ENCODE assay signal across 23 cellular contexts in the genomic region with DNA sequence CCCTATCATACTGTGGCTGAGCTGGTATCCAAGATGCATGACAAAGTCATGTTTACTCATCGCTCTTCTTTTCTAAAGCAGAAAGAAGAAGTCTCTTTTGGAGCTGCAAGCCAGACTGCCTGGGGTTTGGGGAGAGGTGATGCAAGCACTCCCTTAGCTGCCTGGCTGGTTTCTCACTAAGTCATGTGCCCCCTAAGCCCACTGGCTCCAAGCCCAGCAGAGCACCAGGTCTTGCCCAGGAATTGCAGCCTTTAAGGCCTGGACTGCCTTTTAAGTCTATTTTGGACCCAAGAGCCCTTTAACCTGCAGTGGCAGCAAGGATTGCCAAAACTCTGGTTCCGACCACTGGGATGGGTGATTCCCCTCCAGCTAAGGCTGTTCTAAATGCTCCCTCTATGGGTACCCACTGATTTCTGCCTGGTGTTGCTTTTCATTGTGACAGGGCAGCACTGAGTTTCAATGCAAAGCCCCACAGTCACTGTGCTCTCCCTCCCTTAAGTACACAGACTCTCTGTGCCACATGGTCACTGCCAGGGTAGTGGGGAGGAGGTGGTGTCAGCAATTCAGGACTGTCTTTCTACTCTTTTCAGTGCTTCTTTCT.
DNase-seq lines count a peak whose midpoint lies in the region; ATAC-seq, FAIRE-seq and TF ChIP-seq lines count a peak whose summit lies in the region.
"Had no signal": no experiment of that assay in that cellular context is flagged by ENCODE, and none has a peak within 500 bp of the region (broad histone marks: within the 10 kb centered on the region; RNA-seq: fewer than 3 reads in every experiment).

No MANE protein-coding gene starts in this region.

- H3K79me1 ChIP-seq in IMR-90 (ENCODE audit: low read depth in 1 of 2, low read length in 2 of 2), result no peaks in the 10 kb centered on the region

- H2AK9ac ChIP-seq in IMR-90 (replicated peaks; ENCODE audit: low read depth, low read length, poor library complexity), result no peak overlapping the region

- no peaks in the 10 kb centered on the region for H3K27me3 Mint-ChIP-seq in glutamatergic neuron (ENCODE audit: unreplicated experiment)
- H3K27me3 Mint-ChIP-seq: activated T-cell treated with anti-CD3 and anti-CD28 coated beads, Interleukin-2, amount 50 U/mL, for 24 hours; IgD-negative memory B cell; stimulated activated naive CD8-positive, alpha-beta T cell treated with anti-CD3 and anti-CD28 coated beads, Interleukin-15, Interleukin-2, amounts not matched to agents 100 ng/mL and 50 ng/mL, for 24 hours had no signal

- H4K91ac ChIP-seq in IMR-90 (ENCODE audit: insufficient read depth, low read depth, low read length), result no peak overlapping the region

- H3K4me2 ChIP-seq in IMR-90 (ENCODE audit: low read depth, low read length), result no peak overlapping the region

- no peak overlapping the region for H3K4me3 Mint-ChIP-seq in glutamatergic neuron (ENCODE audit: unreplicated experiment)
- H3K4me3 Mint-ChIP-seq: activated T-cell treated with anti-CD3 and anti-CD28 coated beads, Interleukin-2, amount 50 U/mL, for 24 hours; IgD-negative memory B cell; stimulated activated naive CD8-positive, alpha-beta T cell treated with anti-CD3 and anti-CD28 coated beads, Interleukin-15, Interleukin-2, amounts not matched to agents 100 ng/mL and 50 ng/mL, for 24 hours had no signal

- H4K5ac ChIP-seq in IMR-90 (ENCODE audit: low read depth, low read length), result no peak overlapping the region

- H2AFZ ChIP-seq in IMR-90 (replicated peaks; ENCODE audit: low read length, poor library complexity), result no peak overlapping the region

- H3K27ac ChIP-seq in IMR-90 (ENCODE audit: insufficient read depth, low read length), result no peak overlapping the region
- H3K27ac ChIP-seq in tibial artery, result peak overlapping the region; percentile 64 to 81
- no peak overlapping the region for H3K27ac ChIP-seq in kidney (ENCODE audit: low read depth in 2 of 2, low read length in 2 of 2)
- H3K27ac ChIP-seq: C4-2B, neutrophil, skin epidermis, uterus had no signal

- H3K27ac Mint-ChIP-seq in glutamatergic neuron (ENCODE audit: unreplicated experiment), result no peak overlapping the region
- H3K27ac Mint-ChIP-seq: activated naive CD4-positive, alpha-beta T cell treated with anti-CD3 and anti-CD28 coated beads, Interleukin-2, amount 50 U/mL, for 72 hours; activated T-cell treated with anti-CD3 and anti-CD28 coated beads, Interleukin-2, amount 50 U/mL, for 24 hours; IgD-negative memory B cell; stimulated activated naive CD8-positive, alpha-beta T cell treated with anti-CD3 and anti-CD28 coated beads, Interleukin-15, Interleukin-2, amounts not matched to agents 100 ng/mL and 50 ng/mL, for 24 hours had no signal

- 33% methylated on average over 1 of the region's 2 CpGs; no CpG with 5 or more reads in 1 of the 2 experiments for WGBS in IMR-90 (ENCODE audit: extremely low coverage in 2 of 2, insufficient read length in 1 of 2), 2 experiments

- POLR2A ChIA-PET in IMR-90 (lab: Charles Lee; ENCODE audit: unreplicated experiment), result no interaction called here

- H2BK120ac ChIP-seq in IMR-90 (ENCODE audit: low read depth, low read length), result no peak overlapping the region

- no peak overlapping the region for H2BK20ac ChIP-seq in IMR-90 (ENCODE audit: low read depth, low read length)

- intact Hi-C loops in IMR-90 (cut with micrococcal nuclease), result no loop called here
- intact Hi-C loops in tibial artery (cut with DNase I; ENCODE audit: low total_unique reads), result no loop called here
- intact Hi-C loops in kidney (cut with DNase I), result no loop called here

- CTCF ChIA-PET in IMR-90 (lab: Yijun Ruan, JAX), result no interaction called here

- H3K18ac ChIP-seq in IMR-90 (ENCODE audit: low read depth, low read length), result no peak overlapping the region

- H3K9me1 ChIP-seq in IMR-90 (ENCODE audit: insufficient read depth, low read length), result no peaks in the 10 kb centered on the region

- no peak overlapping the region for H3K14ac ChIP-seq in IMR-90 (replicated peaks; ENCODE audit: low read depth, low read length)

- H3K9me3 Mint-ChIP-seq in glutamatergic neuron (ENCODE audit: unreplicated experiment), result peaks cover under 1% of the 10 kb centered on the region

- no peak overlapping the region for H3K56ac ChIP-seq in IMR-90 (ENCODE audit: extremely low read depth, insufficient read depth, low read length)

- H3K36me3 Mint-ChIP-seq in glutamatergic neuron (ENCODE audit: unreplicated experiment), result no peaks in the 10 kb centered on the region
- H3K36me3 Mint-ChIP-seq: activated naive CD4-positive, alpha-beta T cell treated with anti-CD3 and anti-CD28 coated beads, Interleukin-2, amount 50 U/mL, for 72 hours; IgD-negative memory B cell had no signal

- H4K8ac ChIP-seq in IMR-90 (ENCODE audit: low read depth in 2 of 2, low read length in 2 of 2), result no peak overlapping the region

- in situ Hi-C loops in IMR-90 (cut with MboI; ENCODE audit: low sequenced_read_pairs), result no loop called here
- in situ Hi-C loops in astrocyte of the cerebellum (cut with HindIII; ENCODE audit: low sequenced_read_pairs), result no loop called here

- no peak for TF ChIP-seq CTCF in IMR-90 (conservative IDR thresholded peaks at IDR 0.05; ENCODE audit: low read depth, low read length)
- no peak for TF ChIP-seq CTCF in astrocyte of the cerebellum (IDR thresholded peaks at IDR 0.05; ENCODE audit: low read depth, low read length, missing control alignments)
- no peak for TF ChIP-seq CTCF in fibroblast of villous mesenchyme (IDR thresholded peaks at IDR 0.05; ENCODE audit: insufficient read depth, low read depth, low read length)
- TF ChIP-seq CTCF in tibial artery (IDR thresholded peaks at IDR 0.05), result no peak
- TF ChIP-seq CTCF in glutamatergic neuron (IDR thresholded peaks at IDR 0.05; ENCODE audit: partially characterized antibody, unreplicated experiment), result no peak
- TF ChIP-seq CTCF in kidney (IDR thresholded peaks at IDR 0.05; ENCODE audit: borderline replicate concordance, extremely low read depth, insufficient read depth), result no peak

- BruUV-seq in IMR-90 (replicated peaks; lab: Mats Ljungman, UMichigan), result no TSS peak

- H2AK5ac ChIP-seq in IMR-90 (ENCODE audit: low read depth, low read length), result no peak overlapping the region

- peaks cover 3% of the 10 kb centered on the region for H3K9me3 ChIP-seq in IMR-90 (ENCODE audit: control insufficient read depth, insufficient read depth, low read length)
- H3K9me3 ChIP-seq in tibial artery, result peaks cover 0 to 6% (median 0%) of the 10 kb centered on the region in 3 donors
- peaks cover 0 to 11% of the 10 kb centered on the region in 2 donors for H3K9me3 ChIP-seq in kidney (ENCODE audit: control insufficient read depth in 1 of 2, low read length in 2 of 2)
- H3K9me3 ChIP-seq: neutrophil, uterus had no signal

- no peak for ATAC-seq in IMR-90 (ENCODE audit: low read depth)
- ATAC-seq: activated naive CD4-positive, alpha-beta T cell treated with anti-CD3 and anti-CD28 coated beads, Interleukin-2, amount 50 U/mL, for 72 hours; HCT116 had no signal

- H3K4me1 ChIP-seq in IMR-90 (ENCODE audit: control insufficient read depth, insufficient read depth, low read length) (no peaks in the 10 kb centered on the region), tibial artery (peaks cover 0 to 47% (median 22%) of the 10 kb centered on the region in 4 donors), kidney (ENCODE audit: control insufficient read depth in 1 of 2, insufficient read depth in 1 of 2, low read depth in 1 of 2, low read length in 2 of 2) (no peaks in the 10 kb centered on the region)
- H3K4me1 ChIP-seq: uterus had no signal

- H3K23ac ChIP-seq in IMR-90 (ENCODE audit: low read depth, low read length), result no peak overlapping the region

- H3K36me3 ChIP-seq in IMR-90 (ENCODE audit: control insufficient read depth, insufficient read depth, low read length), result no peaks in the 10 kb centered on the region
- H3K36me3 ChIP-seq in tibial artery, result no peaks in the 10 kb centered on the region
- no peaks in the 10 kb centered on the region for H3K36me3 ChIP-seq in kidney (ENCODE audit: control insufficient read depth in 1 of 2, insufficient read depth in 2 of 2, low read length in 2 of 2)
- H3K36me3 ChIP-seq: neutrophil, uterus had no signal

- no peak overlapping the region for H2BK5ac ChIP-seq in IMR-90 (ENCODE audit: low read depth, low read length, poor library complexity, severe bottlenecking)

- H3K27me3 ChIP-seq in IMR-90 (ENCODE audit: control insufficient read depth, insufficient read depth, low read length) (no peaks in the 10 kb centered on the region), tibial artery (no peaks in the 10 kb centered on the region)
- H3K27me3 ChIP-seq: neutrophil, uterus had no signal

- DNase-seq in IMR-90 (peak; percentile 2), astrocyte of the cerebellum (ENCODE audit: low read depth) (peak; percentile 32), fibroblast of villous mesenchyme (ENCODE audit: low read depth) (peak; percentile 28), tibial artery (peak; percentile 49 to 94), DMS 273 treated with DMSO at 0.1 percent for 48 hours (lab: John Stamatoyannopoulos, UW) (no peak), glutamatergic neuron (no peak), kidney (no peak)
- DNase-seq: activated CD4-positive, alpha-beta T cell treated with anti-CD3 and anti-CD28 coated beads for 4 hours; activated T-cell treated with anti-CD3 and anti-CD28 coated beads, Interleukin-2, amount 50 U/mL, for 24 hours; DMS79 treated with DMSO at 0.1 percent for 48 hours; erythroblast; mesendoderm; NCI-H1105; T-helper 9 cell had no signal

- no peak for TF ChIP-seq POLR2A in IMR-90 (IDR thresholded peaks at IDR 0.05; ENCODE audit: low read depth, low read length)

- no peak for FAIRE-seq in kidney (lab: Jason Lieb, UNC)
- FAIRE-seq: colon had no signal

- H3K4ac ChIP-seq in IMR-90 (ENCODE audit: low read depth, low read length), result no peak overlapping the region

- no peak overlapping the region for H2BK15ac ChIP-seq in IMR-90 (ENCODE audit: low read depth, low read length)

- H3K9ac ChIP-seq in IMR-90 (ENCODE audit: low read depth, low read length) (no peak overlapping the region), kidney (ENCODE audit: low read length in 2 of 2) (no peak overlapping the region)

- H3K4me3 ChIP-seq in IMR-90 (ENCODE audit: insufficient read depth, low read depth, low read length) (no peak overlapping the region), astrocyte of the cerebellum (ENCODE audit: low read depth, low read length) (no peak overlapping the region), fibroblast of villous mesenchyme (ENCODE audit: low read depth, low read length) (no peak overlapping the region), tibial artery (no peak overlapping the region), kidney (ENCODE audit: low read length in 2 of 2) (no peak overlapping the region)
- H3K4me3 ChIP-seq: skin epidermis, uterus had no signal

- H3K4me1 Mint-ChIP-seq in glutamatergic neuron (ENCODE audit: low read depth, unreplicated experiment), result no peaks in the 10 kb centered on the region
- H3K4me1 Mint-ChIP-seq: IgD-negative memory B cell had no signal

- no peaks in the 10 kb centered on the region for H4K20me1 ChIP-seq in IMR-90 (ENCODE audit: insufficient read depth, low read length)

- dilution Hi-C loops in IMR-90 (cut with HindIII; ENCODE audit: low sequenced_read_pairs, unreplicated experiment), result no loop called here

- TF ChIP-seq RAD21 in IMR-90 (IDR thresholded peaks at IDR 0.05; ENCODE audit: low read length), result no peak

TF ChIP-seq in IMR-90, 13 proteins besides CTCF, POLR2A, EP300 and RAD21 (continues in another document):
- no peak for TF ChIP-seq MAZ (IDR thresholded peaks at IDR 0.05; ENCODE audit: borderline replicate concordance, low read depth, low read length)
- TF ChIP-seq CEBPB (IDR thresholded peaks at IDR 0.05; ENCODE audit: low read depth, low read length), result no peak

Comparison
In these comparisons a context has a peak if more than half of its experiments do, and no peak if none do; other contexts are left out.
1. DNase-seq: peak in IMR-90 (single experiment), astrocyte of the cerebellum (single experiment), fibroblast of villous mesenchyme (single experiment) and tibial artery (2 of 2); none in DMS 273 treated with DMSO at 0.1 percent for 48 hours (single experiment), glutamatergic neuron (single experiment) and kidney (single experiment).
2. H3K27ac ChIP-seq: peak in tibial artery (2 of 2); none in IMR-90 (single experiment) and kidney (0 of 2).